ENCODE assay signal across 1 cellular context in the genomic region with DNA sequence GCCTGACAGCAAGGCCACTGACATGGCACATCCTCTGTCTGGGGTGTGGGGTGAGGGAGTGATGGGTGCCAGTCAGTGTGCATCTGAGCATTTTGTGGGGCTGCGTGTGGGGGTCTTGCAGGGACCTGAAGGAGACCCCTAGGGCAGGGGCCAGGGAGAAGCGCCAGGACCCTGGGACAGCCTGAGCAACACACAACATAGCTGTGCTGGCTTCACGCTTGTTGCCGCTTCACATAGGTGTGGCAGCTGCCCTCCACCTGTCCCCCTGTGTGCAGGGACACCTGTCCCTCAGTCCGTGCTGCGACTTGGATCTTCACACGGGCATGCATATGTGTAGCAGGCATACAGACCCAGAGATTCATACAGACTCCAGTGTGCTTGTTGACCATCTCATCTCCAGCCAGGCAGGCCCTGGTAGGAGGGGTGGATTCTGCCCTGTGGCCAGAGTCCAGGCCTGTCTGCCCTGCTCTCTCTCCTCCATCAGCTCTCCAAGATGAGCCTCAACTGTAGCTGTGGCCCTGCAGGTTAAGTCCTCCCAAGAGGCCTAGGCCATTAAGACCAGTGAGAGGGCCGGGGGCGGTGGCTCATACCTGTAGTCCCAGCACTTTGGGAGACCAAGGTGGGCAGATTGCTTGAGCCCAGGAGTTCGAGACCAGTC.
TF ChIP-seq lines count a peak whose summit lies in the region.

No MANE protein-coding gene starts in this region.

TF ChIP-seq in GM23338, 12 proteins besides CTCF, POLR2A, EP300 and RAD21:
- TF ChIP-seq, protein P1, sequence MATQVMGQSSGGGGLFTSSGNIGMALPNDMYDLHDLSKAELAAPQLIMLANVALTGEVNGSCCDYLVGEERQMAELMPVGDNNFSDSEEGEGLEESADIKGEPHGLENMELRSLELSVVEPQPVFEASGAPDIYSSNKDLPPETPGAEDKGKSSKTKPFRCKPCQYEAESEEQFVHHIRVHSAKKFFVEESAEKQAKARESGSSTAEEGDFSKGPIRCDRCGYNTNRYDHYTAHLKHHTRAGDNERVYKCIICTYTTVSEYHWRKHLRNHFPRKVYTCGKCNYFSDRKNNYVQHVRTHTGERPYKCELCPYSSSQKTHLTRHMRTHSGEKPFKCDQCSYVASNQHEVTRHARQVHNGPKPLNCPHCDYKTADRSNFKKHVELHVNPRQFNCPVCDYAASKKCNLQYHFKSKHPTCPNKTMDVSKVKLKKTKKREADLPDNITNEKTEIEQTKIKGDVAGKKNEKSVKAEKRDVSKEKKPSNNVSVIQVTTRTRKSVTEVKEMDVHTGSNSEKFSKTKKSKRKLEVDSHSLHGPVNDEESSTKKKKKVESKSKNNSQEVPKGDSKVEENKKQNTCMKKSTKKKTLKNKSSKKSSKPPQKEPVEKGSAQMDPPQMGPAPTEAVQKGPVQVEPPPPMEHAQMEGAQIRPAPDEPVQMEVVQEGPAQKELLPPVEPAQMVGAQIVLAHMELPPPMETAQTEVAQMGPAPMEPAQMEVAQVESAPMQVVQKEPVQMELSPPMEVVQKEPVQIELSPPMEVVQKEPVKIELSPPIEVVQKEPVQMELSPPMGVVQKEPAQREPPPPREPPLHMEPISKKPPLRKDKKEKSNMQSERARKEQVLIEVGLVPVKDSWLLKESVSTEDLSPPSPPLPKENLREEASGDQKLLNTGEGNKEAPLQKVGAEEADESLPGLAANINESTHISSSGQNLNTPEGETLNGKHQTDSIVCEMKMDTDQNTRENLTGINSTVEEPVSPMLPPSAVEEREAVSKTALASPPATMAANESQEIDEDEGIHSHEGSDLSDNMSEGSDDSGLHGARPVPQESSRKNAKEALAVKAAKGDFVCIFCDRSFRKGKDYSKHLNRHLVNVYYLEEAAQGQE (IDR thresholded peaks at IDR 0.05; ENCODE audit: unreplicated experiment) = no peak
- TF ChIP-seq POLR2AphosphoS5 (IDR thresholded peaks at IDR 0.05; ENCODE audit: low read depth) = no peak
- no peak for TF ChIP-seq NANOG (IDR thresholded peaks at IDR 0.05; ENCODE audit: borderline replicate concordance)
- no peak for TF ChIP-seq ZNF331 (CRISPR knock-in tag; IDR thresholded peaks at IDR 0.05; ENCODE audit: low read depth)
- TF ChIP-seq, protein P2, sequence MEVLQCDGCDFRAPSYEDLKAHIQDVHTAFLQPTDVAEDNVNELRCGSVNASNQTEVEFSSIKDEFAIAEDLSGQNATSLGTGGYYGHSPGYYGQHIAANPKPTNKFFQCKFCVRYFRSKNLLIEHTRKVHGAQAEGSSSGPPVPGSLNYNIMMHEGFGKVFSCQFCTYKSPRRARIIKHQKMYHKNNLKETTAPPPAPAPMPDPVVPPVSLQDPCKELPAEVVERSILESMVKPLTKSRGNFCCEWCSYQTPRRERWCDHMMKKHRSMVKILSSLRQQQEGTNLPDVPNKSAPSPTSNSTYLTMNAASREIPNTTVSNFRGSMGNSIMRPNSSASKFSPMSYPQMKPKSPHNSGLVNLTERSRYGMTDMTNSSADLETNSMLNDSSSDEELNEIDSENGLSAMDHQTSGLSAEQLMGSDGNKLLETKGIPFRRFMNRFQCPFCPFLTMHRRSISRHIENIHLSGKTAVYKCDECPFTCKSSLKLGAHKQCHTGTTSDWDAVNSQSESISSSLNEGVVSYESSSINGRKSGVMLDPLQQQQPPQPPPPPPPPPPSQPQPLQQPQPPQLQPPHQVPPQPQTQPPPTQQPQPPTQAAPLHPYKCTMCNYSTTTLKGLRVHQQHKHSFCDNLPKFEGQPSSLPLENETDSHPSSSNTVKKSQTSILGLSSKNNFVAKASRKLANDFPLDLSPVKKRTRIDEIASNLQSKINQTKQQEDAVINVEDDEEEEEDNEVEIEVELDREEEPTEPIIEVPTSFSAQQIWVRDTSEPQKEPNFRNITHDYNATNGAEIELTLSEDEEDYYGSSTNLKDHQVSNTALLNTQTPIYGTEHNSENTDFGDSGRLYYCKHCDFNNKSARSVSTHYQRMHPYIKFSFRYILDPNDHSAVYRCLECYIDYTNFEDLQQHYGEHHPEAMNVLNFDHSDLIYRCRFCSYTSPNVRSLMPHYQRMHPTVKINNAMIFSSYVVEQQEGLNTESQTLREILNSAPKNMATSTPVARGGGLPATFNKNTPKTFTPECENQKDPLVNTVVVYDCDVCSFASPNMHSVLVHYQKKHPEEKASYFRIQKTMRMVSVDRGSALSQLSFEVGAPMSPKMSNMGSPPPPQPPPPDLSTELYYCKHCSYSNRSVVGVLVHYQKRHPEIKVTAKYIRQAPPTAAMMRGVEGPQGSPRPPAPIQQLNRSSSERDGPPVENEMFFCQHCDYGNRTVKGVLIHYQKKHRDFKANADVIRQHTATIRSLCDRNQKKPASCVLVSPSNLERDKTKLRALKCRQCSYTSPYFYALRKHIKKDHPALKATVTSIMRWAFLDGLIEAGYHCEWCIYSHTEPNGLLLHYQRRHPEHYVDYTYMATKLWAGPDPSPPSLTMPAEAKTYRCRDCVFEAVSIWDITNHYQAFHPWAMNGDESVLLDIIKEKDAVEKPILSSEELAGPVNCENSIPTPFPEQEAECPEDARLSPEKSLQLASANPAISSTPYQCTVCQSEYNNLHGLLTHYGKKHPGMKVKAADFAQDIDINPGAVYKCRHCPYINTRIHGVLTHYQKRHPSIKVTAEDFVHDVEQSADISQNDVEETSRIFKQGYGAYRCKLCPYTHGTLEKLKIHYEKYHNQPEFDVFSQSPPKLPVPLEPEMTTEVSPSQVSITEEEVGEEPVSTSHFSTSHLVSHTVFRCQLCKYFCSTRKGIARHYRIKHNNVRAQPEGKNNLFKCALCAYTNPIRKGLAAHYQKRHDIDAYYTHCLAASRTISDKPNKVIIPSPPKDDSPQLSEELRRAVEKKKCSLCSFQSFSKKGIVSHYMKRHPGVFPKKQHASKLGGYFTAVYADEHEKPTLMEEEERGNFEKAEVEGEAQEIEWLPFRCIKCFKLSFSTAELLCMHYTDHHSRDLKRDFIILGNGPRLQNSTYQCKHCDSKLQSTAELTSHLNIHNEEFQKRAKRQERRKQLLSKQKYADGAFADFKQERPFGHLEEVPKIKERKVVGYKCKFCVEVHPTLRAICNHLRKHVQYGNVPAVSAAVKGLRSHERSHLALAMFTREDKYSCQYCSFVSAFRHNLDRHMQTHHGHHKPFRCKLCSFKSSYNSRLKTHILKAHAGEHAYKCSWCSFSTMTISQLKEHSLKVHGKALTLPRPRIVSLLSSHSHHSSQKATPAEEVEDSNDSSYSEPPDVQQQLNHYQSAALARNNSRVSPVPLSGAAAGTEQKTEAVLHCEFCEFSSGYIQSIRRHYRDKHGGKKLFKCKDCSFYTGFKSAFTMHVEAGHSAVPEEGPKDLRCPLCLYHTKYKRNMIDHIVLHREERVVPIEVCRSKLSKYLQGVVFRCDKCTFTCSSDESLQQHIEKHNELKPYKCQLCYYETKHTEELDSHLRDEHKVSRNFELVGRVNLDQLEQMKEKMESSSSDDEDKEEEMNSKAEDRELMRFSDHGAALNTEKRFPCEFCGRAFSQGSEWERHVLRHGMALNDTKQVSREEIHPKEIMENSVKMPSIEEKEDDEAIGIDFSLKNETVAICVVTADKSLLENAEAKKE (CRISPR knock-in tag; IDR thresholded peaks at IDR 0.05) = no peak
- TF ChIP-seq CREB1 (CRISPR knock-in tag; IDR thresholded peaks at IDR 0.05; ENCODE audit: low read depth) = no peak
- TF ChIP-seq JUNB (IDR thresholded peaks at IDR 0.05; ENCODE audit: unreplicated experiment) = no peak
- no peak for TF ChIP-seq STAT1 (IDR thresholded peaks at IDR 0.05; ENCODE audit: unreplicated experiment)
- TF ChIP-seq EZH2phosphoT487 (IDR thresholded peaks at IDR 0.05; ENCODE audit: unreplicated experiment) = no peak
- TF ChIP-seq EZH2 (IDR thresholded peaks at IDR 0.05; ENCODE audit: low read depth, unreplicated experiment) = no peak
- TF ChIP-seq, protein P3, sequence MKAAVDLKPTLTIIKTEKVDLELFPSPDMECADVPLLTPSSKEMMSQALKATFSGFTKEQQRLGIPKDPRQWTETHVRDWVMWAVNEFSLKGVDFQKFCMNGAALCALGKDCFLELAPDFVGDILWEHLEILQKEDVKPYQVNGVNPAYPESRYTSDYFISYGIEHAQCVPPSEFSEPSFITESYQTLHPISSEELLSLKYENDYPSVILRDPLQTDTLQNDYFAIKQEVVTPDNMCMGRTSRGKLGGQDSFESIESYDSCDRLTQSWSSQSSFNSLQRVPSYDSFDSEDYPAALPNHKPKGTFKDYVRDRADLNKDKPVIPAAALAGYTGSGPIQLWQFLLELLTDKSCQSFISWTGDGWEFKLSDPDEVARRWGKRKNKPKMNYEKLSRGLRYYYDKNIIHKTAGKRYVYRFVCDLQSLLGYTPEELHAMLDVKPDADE (IDR thresholded peaks at IDR 0.05) = no peak
- no peak for TF ChIP-seq ZNF114 (CRISPR knock-in tag; IDR thresholded peaks at IDR 0.05)
